ENCODE assay signal across 1 cellular context in genomic region chr1:6126028-6126427, GRCh38.
TF ChIP-seq lines count a peak whose summit lies in the region.

No MANE protein-coding gene starts in this region.

TF ChIP-seq in H1, 55 proteins besides CTCF, POLR2A, EP300 and RAD21:
- TF ChIP-seq ASH2L (IDR thresholded peaks at IDR 0.05; ENCODE audit: low read length) (no peak), POLR2AphosphoS5 (IDR thresholded peaks at IDR 0.05; ENCODE audit: low read depth, low read length) (no peak), GABPA (IDR thresholded peaks at IDR 0.05; ENCODE audit: borderline replicate concordance, insufficient read depth, low read length) (no peak), ZNF274 (IDR thresholded peaks at IDR 0.05; ENCODE audit: borderline replicate concordance, extremely low read depth, low read length) (no peak), POU5F1 (IDR thresholded peaks at IDR 0.05; ENCODE audit: low read depth, low read length) (no peak), CBX8 (IDR thresholded peaks at IDR 0.05; ENCODE audit: borderline replicate concordance, low read depth, low read length) (no peak), MAFK (IDR thresholded peaks at IDR 0.05; ENCODE audit: low read depth, low read length) (no peak), JUND (IDR thresholded peaks at IDR 0.05; ENCODE audit: low read length) (no peak), CREB1 (IDR thresholded peaks at IDR 0.05) (no peak), TAF7 (optimal IDR thresholded peaks at IDR 0.05; ENCODE audit: borderline replicate concordance, low read depth, low read length) (no peak), PHF8 (conservative IDR thresholded peaks at IDR 0.05; ENCODE audit: low read depth, low read length) (no peak)
